Comparison of ENCODE assay signal across 9 cellular contexts in genomic region chr14:74973003-74973614, GRCh38. TPM values are rescaled to one million over a fixed set of nuclear protein-coding genes. Genes with fewer than 3 reads are reported as not detected.
DNase-seq lines count a peak whose midpoint lies in the region; ATAC-seq lines count a peak whose summit lies in the region.
"Had no signal": no experiment of that assay in that cellular context is flagged by ENCODE, and none has a peak within 500 bp of the region (broad histone marks: within the 10 kb centered on the region; RNA-seq: fewer than 3 reads in every experiment).

No MANE protein-coding gene starts in this region.

- no peaks in the 10 kb centered on the region for H3K36me3 Mint-ChIP-seq in activated naive CD4-positive, alpha-beta T cell treated with anti-CD3 and anti-CD28 coated beads, Interleukin-2, amount 50 U/mL, for 72 hours
- H3K36me3 Mint-ChIP-seq: CD4-positive, alpha-beta memory T cell had no signal

- ATAC-seq in activated naive CD4-positive, alpha-beta T cell treated with anti-CD3 and anti-CD28 coated beads, Interleukin-2, amount 50 U/mL, for 72 hours, result peak; percentile 50 to 91
- peak; percentile 66 for ATAC-seq in left lobe of liver
- no peak for ATAC-seq in GM18868 (IDR thresholded peaks at IDR 0.05; ENCODE audit: unreplicated experiment)

- H3K27ac Mint-ChIP-seq in activated naive CD4-positive, alpha-beta T cell treated with anti-CD3 and anti-CD28 coated beads, Interleukin-2, amount 50 U/mL, for 72 hours, result no peak overlapping the region

- DNase-seq in activated T-cell treated with anti-CD3 and anti-CD28 coated beads for 48 hours (ENCODE audit: low read depth), result peak; percentile 27
- no peak for DNase-seq in activated T-cell treated with anti-CD3 and anti-CD28 coated beads for 4 hours
- peak in 1 of 2 donors; percentile 33 for DNase-seq in activated naive CD4-positive, alpha-beta T cell treated with anti-CD3 and anti-CD28 coated beads, Interleukin-2, amount 50 U/mL, for 72 hours (ENCODE audit: low spot score in 2 of 2)
- DNase-seq in left lobe of liver (ENCODE audit: low spot score), result no peak
- DNase-seq in ureter (ENCODE audit: low spot score), result peak; percentile 70
- no peak for DNase-seq in NCI-H1436 treated with DMSO at 0.1 percent for 48 hours (lab: John Stamatoyannopoulos, UW)
- no peak for DNase-seq in SK-N-DZ (ENCODE audit: low spot score)
- DNase-seq: CD4-positive, alpha-beta memory T cell had no signal

- no peaks in the 10 kb centered on the region for H3K9me3 Mint-ChIP-seq in activated naive CD4-positive, alpha-beta T cell treated with anti-CD3 and anti-CD28 coated beads, Interleukin-2, amount 50 U/mL, for 72 hours
- H3K9me3 Mint-ChIP-seq: CD4-positive, alpha-beta memory T cell had no signal

RNA-seq across cellular contexts. Expression of gene PGF, which starts 17.7 kb away (rescaled TPM):
- total RNA-seq in activated naive CD4-positive, alpha-beta T cell treated with anti-CD3 and anti-CD28 coated beads, Interleukin-2, amount 50 U/mL, for 72 hours, result under 1 TPM in 1 of 2 donors, not detected in 1; 0.46 TPM
- 2.8 TPM for total RNA-seq in left lobe of liver
- total RNA-seq in ureter, result 4.4 TPM
- polyA plus RNA-seq in SK-N-DZ (2014; cell fraction: cytosol; rRNA removed), result 41.3 and 45.9 TPM in 2 replicates
- 19.9 and 28.4 TPM in 2 replicates for polyA plus RNA-seq in SK-N-DZ (2014; cell fraction: nucleus; rRNA removed)
- total RNA-seq: CD4-positive, alpha-beta memory T cell had no signal

RNA-seq across cellular contexts. Expression of gene EIF2B2, which starts 29.6 kb away (rescaled TPM):
- total RNA-seq in activated naive CD4-positive, alpha-beta T cell treated with anti-CD3 and anti-CD28 coated beads, Interleukin-2, amount 50 U/mL, for 72 hours, result 10 to 100 TPM; 40.1 to 63.7 TPM
- total RNA-seq in left lobe of liver, result 15.8 TPM
- total RNA-seq in ureter, result 39.2 TPM
- polyA plus RNA-seq in SK-N-DZ (2014; cell fraction: cytosol; rRNA removed), result 49.7 and 57.3 TPM in 2 replicates
- polyA plus RNA-seq in SK-N-DZ (2014; cell fraction: nucleus; rRNA removed), result 47.3 and 55.5 TPM in 2 replicates

RNA-seq across cellular contexts. Expression of gene RPS6KL1, which starts 50.0 kb away (rescaled TPM):
- total RNA-seq in activated naive CD4-positive, alpha-beta T cell treated with anti-CD3 and anti-CD28 coated beads, Interleukin-2, amount 50 U/mL, for 72 hours, result 1 to 10 TPM; 1.1 to 4.8 TPM
- 4.6 TPM for total RNA-seq in left lobe of liver
- total RNA-seq in ureter, result 10.7 TPM
- 19.0 and 27.3 TPM in 2 replicates for polyA plus RNA-seq in SK-N-DZ (2014; cell fraction: cytosol; rRNA removed)
- polyA plus RNA-seq in SK-N-DZ (2014; cell fraction: nucleus; rRNA removed), result 72.4 and 86.5 TPM in 2 replicates

Comparison
In these comparisons a context has a peak if more than half of its experiments do, and no peak if none do; other contexts are left out.
1. DNase-seq: peak in activated T-cell treated with anti-CD3 and anti-CD28 coated beads for 48 hours (single experiment) and ureter (single experiment); none in activated T-cell treated with anti-CD3 and anti-CD28 coated beads for 4 hours (single experiment), left lobe of liver (single experiment), NCI-H1436 treated with DMSO at 0.1 percent for 48 hours (single experiment) and SK-N-DZ (single experiment).